ENCODE assay signal across 16 cellular contexts in genomic region chr7:27116521-27116946, GRCh38. TPM values are rescaled to one million over a fixed set of nuclear protein-coding genes. Genes with fewer than 3 reads are reported as not detected.
DNase-seq lines count a peak whose midpoint lies in the region; ATAC-seq, FAIRE-seq and TF ChIP-seq lines count a peak whose summit lies in the region.
"Had no signal": no experiment of that assay in that cellular context is flagged by ENCODE, and none has a peak within 500 bp of the region (broad histone marks: within the 10 kb centered on the region; RNA-seq: fewer than 3 reads in every experiment).

No MANE protein-coding gene starts in this region.

- no peak overlapping the region for H3K9ac ChIP-seq in PC-3 (ENCODE audit: low read length)
- H3K9ac ChIP-seq: KMS-11 had no signal

- H3K4me1 Mint-ChIP-seq in nephron progenitor cell, result peaks cover 50% of the 10 kb centered on the region

- WGBS in A549 (ENCODE audit: missing lambda C conversion rate), result 33% methylated on average over 4 of the region's 4 CpGs
- WGBS in esophagus muscularis mucosa, result 12% methylated on average over 4 of the region's 4 CpGs

- H3K36me3 Mint-ChIP-seq in nephron progenitor cell (ENCODE audit: low read depth), result peaks cover 60% of the 10 kb centered on the region

- no peaks in the 10 kb centered on the region for H3K9me3 ChIP-seq in A549
- H3K9me3 ChIP-seq in PC-3 (ENCODE audit: low read length), result no peaks in the 10 kb centered on the region
- no peaks in the 10 kb centered on the region for H3K9me3 ChIP-seq in esophagus muscularis mucosa

- peaks cover 58% of the 10 kb centered on the region for H3K4me1 ChIP-seq in A549
- peaks cover 35% of the 10 kb centered on the region for H3K4me1 ChIP-seq in PC-3 (ENCODE audit: insufficient read depth, low read length)
- peaks cover 11 to 66% (median 63%) of the 10 kb centered on the region in 4 donors for H3K4me1 ChIP-seq in esophagus muscularis mucosa

- ATAC-seq in A549 (no peak), PC-3 (no peak), HG02884 (IDR thresholded peaks at IDR 0.05; ENCODE audit: unreplicated experiment) (no peak), HG02678 (IDR thresholded peaks at IDR 0.05; ENCODE audit: unreplicated experiment) (no peak)

- TF ChIP-seq EP300 in A549 (IDR thresholded peaks at IDR 0.05) (no peak), esophagus muscularis mucosa (IDR thresholded peaks at IDR 0.05) (no peak)

- H3K27ac ChIP-seq in A549, result peak overlapping the region; percentile 83 to 90
- no peak overlapping the region for H3K27ac ChIP-seq in PC-3 (ENCODE audit: low read length)
- peak overlapping the region; percentile 96 to 100 (median 99) for H3K27ac ChIP-seq in esophagus muscularis mucosa (replicated peaks in 1 of 4)
- H3K27ac ChIP-seq: KMS-11 had no signal

- no peaks in the 10 kb centered on the region for H4K20me1 ChIP-seq in PC-3 (ENCODE audit: low read length)

- H3K27ac Mint-ChIP-seq in nephron progenitor cell, result peak overlapping the region; percentile 100

- peaks cover 3% of the 10 kb centered on the region for H3F3A ChIP-seq in PC-3 (ENCODE audit: low read length, unreplicated experiment)

- TF ChIP-seq CTCF in A549 (IDR thresholded peaks at IDR 0.05) (no peak), PC-3 (conservative IDR thresholded peaks at IDR 0.05; ENCODE audit: low read depth, low read length) (no peak), esophagus muscularis mucosa (IDR thresholded peaks at IDR 0.05) (no peak), nephron progenitor cell (IDR thresholded peaks at IDR 0.05) (no peak)

- H3K4me3 ChIP-seq in A549 (peak overlapping the region; percentile 44), PC-3 (ENCODE audit: low read length) (no peak overlapping the region), esophagus muscularis mucosa (peak overlapping the region; percentile 68 to 88 (median 77))

- peak overlapping the region; percentile 98 for H3K4me3 Mint-ChIP-seq in nephron progenitor cell

- no peak for DNase-seq in A549 (ENCODE audit: low read depth in 1 of 2, low spot score in 1 of 2)
- no peak for DNase-seq in PC-3
- DNase-seq in esophagus muscularis mucosa (ENCODE audit: extremely low spot score), result no peak
- DNase-seq in nephron progenitor cell, result no peak
- DNase-seq in activated CD4-positive, alpha-beta T cell treated with anti-CD3 and anti-CD28 coated beads, Interleukin-2, amount 50 U/mL, for 48 hours, result no peak
- DNase-seq in superior temporal gyrus (ENCODE audit: extremely low spot score), result no peak
- DNase-seq: activated T-cell treated with anti-CD3 and anti-CD28 coated beads, Interleukin-2, amount 50 U/mL, for 1 hour; effector CD4-positive, alpha-beta T cell; glutamatergic neuron; NCI-H2107; OCI-M1; SW 1271; trophoblast cell had no signal

- intact Hi-C loops in PC-3 (cut with micrococcal nuclease) (no loop called here), esophagus muscularis mucosa (cut with DNase I) (no loop called here)

- POLR2A ChIA-PET in A549 (lab: Yijun Ruan, JAX), result interaction anchor here (0.8 to 5.1 kb wide), 4 partner anchors 15 to 253 kb away, joined by 3 to 34 read pairs (median 12); partner anchors contain the start of genes HOXA4 and SKAP2
- POLR2A ChIA-PET in PC-3 (lab: Charles Lee; ENCODE audit: unreplicated experiment), result interaction anchor here (0.6 kb wide), 1 partner anchor 74 kb away, joined by 5 read pairs; no protein-coding TSS in a partner anchor

- no peaks in the 10 kb centered on the region for H3K9me3 Mint-ChIP-seq in nephron progenitor cell

- peak overlapping the region; percentile 88 for H3K4me2 ChIP-seq in A549
- H3K4me2 ChIP-seq in PC-3 (ENCODE audit: low read length), result peak overlapping the region; percentile 98
- H3K4me2 ChIP-seq: KMS-11 had no signal

- no peak for TF ChIP-seq RAD21 in A549 (conservative IDR thresholded peaks at IDR 0.05 in 1 of 2, IDR thresholded peaks at IDR 0.05 in 1 of 2)

- TF ChIP-seq POLR2A in A549 (IDR thresholded peaks at IDR 0.05; ENCODE audit: low read length) (no peak), esophagus muscularis mucosa (IDR thresholded peaks at IDR 0.05; ENCODE audit: low read depth) (no peak)

- CTCF ChIA-PET in A549 (lab: Yijun Ruan, JAX) (interaction anchor here (0.7 to 3.6 kb wide), 9 partner anchors 14 to 263 kb away, joined by 3 to 18 read pairs (median 3); partner anchors contain the start of gene HOXA4), PC-3 (lab: Charles Lee) (no interaction called here)

- FAIRE-seq in A549 (lab: Jason Lieb, UNC), result no peak

- no peaks in the 10 kb centered on the region for H3K9me2 ChIP-seq in PC-3 (replicated peaks; ENCODE audit: low read length)

- H3K27me3 ChIP-seq in PC-3 (ENCODE audit: low read length) (no peaks in the 10 kb centered on the region), esophagus muscularis mucosa (no peaks in the 10 kb centered on the region)

- peaks cover 4% of the 10 kb centered on the region for H3K27me3 Mint-ChIP-seq in nephron progenitor cell (ENCODE audit: low read depth, poor library complexity)

- BruUV-seq in PC-3 (replicated peaks; lab: Mats Ljungman, UMichigan), result no TSS peak

- H3K79me2 ChIP-seq in PC-3 (ENCODE audit: low read length), result peaks cover 68% of the 10 kb centered on the region

- no peak overlapping the region for H2AFZ ChIP-seq in PC-3 (ENCODE audit: low read length)

- H3K36me3 ChIP-seq in PC-3 (ENCODE audit: low read depth, low read length) (no peaks in the 10 kb centered on the region; the same call in 1 of the 2 replicates), esophagus muscularis mucosa (no peaks in the 10 kb centered on the region)

TF ChIP-seq in A549, 52 proteins besides CTCF, POLR2A, EP300 and RAD21 (continues in another document):
- TF ChIP-seq EHMT2 (IDR thresholded peaks at IDR 0.05; ENCODE audit: low read depth) (no peak), HES2 (IDR thresholded peaks at IDR 0.05) (no peak), PHF8 (IDR thresholded peaks at IDR 0.05; ENCODE audit: borderline replicate concordance, low read depth) (no peak), E2F6 (IDR thresholded peaks at IDR 0.05; ENCODE audit: borderline replicate concordance, low read depth) (no peak)

RNA-seq across cellular contexts. Expression of gene HOXA4, which starts 14.0 kb away (rescaled TPM):
- 2.6 and 2.8 TPM in 2 replicates for polyA plus RNA-seq in A549 (2011; rRNA removed)
- polyA plus RNA-seq in A549 (2012; cell fraction: cytosol; rRNA removed), result 3.3 TPM in 2 replicates
- 1.7 and 3.5 TPM in 2 replicates for polyA plus RNA-seq in A549 (2012; cell fraction: nucleus; rRNA removed)
- polyA plus RNA-seq in A549 (2017; fragmentation: RNase III; extraction: RNeasy Plus Mini Kit Qiagen cat#74134 plus additional on column Dnase treatment), result 2.1 to 3.0 TPM (median 2.3 TPM) in 3 replicates
- polyA minus RNA-seq in A549 (2011; rRNA and poly(A)+ RNA removed), result 1.7 and 1.8 TPM in 2 replicates
- total RNA-seq in PC-3 (2014; rRNA removed), result 2.3 and 5.1 TPM in 2 replicates
- 10 to 100 TPM; 12.5 to 26.8 (median 18.1) TPM for total RNA-seq in esophagus muscularis mucosa

RNA-seq across cellular contexts. Expression of gene HOXA2, which starts 14.1 kb away (rescaled TPM):
- 2.1 and 2.4 TPM in 2 replicates for polyA plus RNA-seq in A549 (2011; rRNA removed)
- 1.1 and 1.2 TPM in 2 replicates for polyA plus RNA-seq in A549 (2012; cell fraction: cytosol; rRNA removed)
- polyA plus RNA-seq in A549 (2012; cell fraction: nucleus; rRNA removed), result 4.0 and 5.5 TPM in 2 replicates
- 1.3 to 1.5 TPM (median 1.4 TPM) in 3 replicates for polyA plus RNA-seq in A549 (2017; fragmentation: RNase III; extraction: RNeasy Plus Mini Kit Qiagen cat#74134 plus additional on column Dnase treatment)
- polyA minus RNA-seq in A549 (2011; rRNA and poly(A)+ RNA removed), result 0.83 TPM in 2 replicates
- total RNA-seq in PC-3 (2014; rRNA removed), result 0.07 and 1.8 TPM in 2 replicates
- total RNA-seq in esophagus muscularis mucosa, result 1 to 10 TPM; 3.3 to 5.4 (median 4.4) TPM

RNA-seq across cellular contexts. Expression of gene HOXA1, which starts 20.7 kb away (rescaled TPM):
- polyA plus RNA-seq in A549 (2011; rRNA removed) (4.8 and 5.0 TPM in 2 replicates), A549 (2017; fragmentation: RNase III; extraction: RNeasy Plus Mini Kit Qiagen cat#74134 plus additional on column Dnase treatment) (2.6 to 3.0 TPM (median 2.8 TPM) in 3 replicates)
- 3.3 and 3.5 TPM in 2 replicates for polyA plus RNA-seq in A549 (2012; cell fraction: cytosol; rRNA removed)
- polyA plus RNA-seq in A549 (2012; cell fraction: nucleus; rRNA removed), result 2.0 and 2.5 TPM in 2 replicates
- 2.5 and 3.2 TPM in 2 replicates for polyA minus RNA-seq in A549 (2011; rRNA and poly(A)+ RNA removed)
- total RNA-seq in PC-3 (2014; rRNA removed) (1.4 and 2.0 TPM in 2 replicates), esophagus muscularis mucosa (1 to 10 TPM in 1 of 4 donors, under 1 TPM in 3; 0.17 to 1.4 (median 0.56) TPM)

RNA-seq across cellular contexts. Expression of gene HOXA5, which starts 26.9 kb away (rescaled TPM):
- polyA plus RNA-seq in A549 (2011; rRNA removed), result 6.3 and 6.5 TPM in 2 replicates
- 4.4 and 5.0 TPM in 2 replicates for polyA plus RNA-seq in A549 (2012; cell fraction: cytosol; rRNA removed)
- polyA plus RNA-seq in A549 (2012; cell fraction: nucleus; rRNA removed), result 4.4 and 4.9 TPM in 2 replicates
- 2.9 to 4.9 TPM (median 4.0 TPM) in 3 replicates for polyA plus RNA-seq in A549 (2017; fragmentation: RNase III; extraction: RNeasy Plus Mini Kit Qiagen cat#74134 plus additional on column Dnase treatment)
- polyA minus RNA-seq in A549 (2011; rRNA and poly(A)+ RNA removed), result 2.5 and 3.1 TPM in 2 replicates
- total RNA-seq in PC-3 (2014; rRNA removed), result 7.0 and 7.5 TPM in 2 replicates
- 10 to 100 TPM in 3 of 4 donors, 1 to 10 TPM in 1; 7.8 to 24.8 (median 14.7) TPM for total RNA-seq in esophagus muscularis mucosa

RNA-seq across cellular contexts. Expression of gene HOXA6, which starts 31.0 kb away (rescaled TPM):
- polyA plus RNA-seq in A549 (2011; rRNA removed) (0.78 and 0.90 TPM in 2 replicates), A549 (2017; fragmentation: RNase III; extraction: RNeasy Plus Mini Kit Qiagen cat#74134 plus additional on column Dnase treatment) (1.6 to 2.2 TPM (median 2.1 TPM) in 3 replicates)
- 1.9 and 2.0 TPM in 2 replicates for polyA plus RNA-seq in A549 (2012; cell fraction: cytosol; rRNA removed)
- 2.5 and 3.2 TPM in 2 replicates for polyA plus RNA-seq in A549 (2012; cell fraction: nucleus; rRNA removed)
- 0.58 and 2.0 TPM in 2 replicates for polyA minus RNA-seq in A549 (2011; rRNA and poly(A)+ RNA removed)
- total RNA-seq in PC-3 (2014; rRNA removed) (6.9 and 8.3 TPM in 2 replicates), esophagus muscularis mucosa (under 1 TPM in 2 of 4 donors, not detected in 2; 0.66 to 0.92 TPM)
